In genomic region chr11:9385288-9385902, GRCh38 we compare ENCODE assay signal across 8 cellular contexts. TPM values are rescaled to one million over a fixed set of nuclear protein-coding genes. Genes with fewer than 3 reads are reported as not detected.
DNase-seq lines count a peak whose midpoint lies in the region; ATAC-seq and TF ChIP-seq lines count a peak whose summit lies in the region.

No MANE protein-coding gene starts in this region.

- H3K4me1 Mint-ChIP-seq in CD8-positive, alpha-beta T cell (ENCODE audit: low read depth), result peaks cover 36% of the 10 kb centered on the region
- H3K4me1 Mint-ChIP-seq in activated naive CD8-positive, alpha-beta T cell (ENCODE audit: low read depth), result peaks cover 40% of the 10 kb centered on the region

- H3K9ac ChIP-seq in MM.1S (ENCODE audit: low read length) (peak overlapping the region; percentile 96), skeletal muscle satellite cell (ENCODE audit: low read depth, low read length) (peak overlapping the region; percentile 98)

- no peaks in the 10 kb centered on the region for H3K9me3 Mint-ChIP-seq in CD8-positive, alpha-beta T cell
- no peaks in the 10 kb centered on the region for H3K9me3 Mint-ChIP-seq in activated naive CD8-positive, alpha-beta T cell (ENCODE audit: low read depth)

- H3K79me2 ChIP-seq in MM.1S (ENCODE audit: low read length), result peaks cover 60% of the 10 kb centered on the region
- H3K79me2 ChIP-seq in hepatocyte, result peaks cover 53% of the 10 kb centered on the region

- peak overlapping the region; percentile 79 for H3K4me3 ChIP-seq in CD8-positive, alpha-beta T cell (ENCODE audit: low read depth, low read length)
- peak overlapping the region; percentile 93 for H3K4me3 ChIP-seq in MM.1S (ENCODE audit: low read length)
- peak overlapping the region; percentile 65 for H3K4me3 ChIP-seq in hepatocyte
- H3K4me3 ChIP-seq in skeletal muscle satellite cell (ENCODE audit: low read length), result peak overlapping the region; percentile 83

- no peaks in the 10 kb centered on the region for H3K27me3 ChIP-seq in CD8-positive, alpha-beta T cell (ENCODE audit: insufficient read depth, low read length)
- H3K27me3 ChIP-seq in MM.1S (replicated peaks; ENCODE audit: insufficient read depth, low read length) (no peaks in the 10 kb centered on the region), hepatocyte (no peaks in the 10 kb centered on the region), skeletal muscle satellite cell (ENCODE audit: control insufficient read depth, insufficient read depth, low read length) (no peaks in the 10 kb centered on the region)

- CTCF ChIA-PET in CD8-positive, alpha-beta T cell (lab: Charles Lee), result interaction anchor here (1.0 to 1.8 kb wide), 7 partner anchors 12 to 220 kb away, joined by 3 to 8 read pairs (median 3); no protein-coding TSS in a partner anchor

- H2AFZ ChIP-seq in MM.1S (ENCODE audit: low read length), result no peak overlapping the region
- H2AFZ ChIP-seq in hepatocyte, result peak overlapping the region; percentile 49

- intact Hi-C loops in CD8-positive, alpha-beta T cell (cut with DNase I, micrococcal nuclease), result loop anchor here (2.0 to 10.0 kb wide), 2 partner anchors 219 to 471 kb away; partner anchors contain the start of gene AKIP1 (in 1 of the 2)

- no peaks in the 10 kb centered on the region for H3K27me3 Mint-ChIP-seq in CD8-positive, alpha-beta T cell (ENCODE audit: low read depth)
- H3K27me3 Mint-ChIP-seq in activated naive CD8-positive, alpha-beta T cell, result no peaks in the 10 kb centered on the region

- ATAC-seq in CD8-positive, alpha-beta T cell, result no peak
- ATAC-seq in GM21526 (IDR thresholded peaks at IDR 0.05; ENCODE audit: low FRiP score, unreplicated experiment), result peak; percentile 26

- peak overlapping the region; percentile 92 for H3K27ac Mint-ChIP-seq in CD8-positive, alpha-beta T cell
- peak overlapping the region; percentile 96 for H3K27ac Mint-ChIP-seq in activated naive CD8-positive, alpha-beta T cell

- H4K20me1 ChIP-seq in MM.1S (ENCODE audit: insufficient read depth, low read length) (peaks cover 42% of the 10 kb centered on the region), hepatocyte (ENCODE audit: insufficient read depth, poor library complexity, severe bottlenecking) (peaks cover 52% of the 10 kb centered on the region)

- H3K9me3 ChIP-seq in CD8-positive, alpha-beta T cell (ENCODE audit: low read length), result no peaks in the 10 kb centered on the region
- no peaks in the 10 kb centered on the region for H3K9me3 ChIP-seq in MM.1S (replicated peaks; ENCODE audit: insufficient read depth, low read length)
- H3K9me3 ChIP-seq in hepatocyte (ENCODE audit: low read depth), result no peaks in the 10 kb centered on the region
- no peaks in the 10 kb centered on the region for H3K9me3 ChIP-seq in skeletal muscle satellite cell (replicated peaks; ENCODE audit: low read length)

- 3% methylated on average over 11 of the region's 11 CpGs for WGBS in hepatocyte (ENCODE audit: low lambda C conversion rate, missing lambda C conversion rate)

- POLR2A ChIA-PET in CD8-positive, alpha-beta T cell (lab: Charles Lee), result interaction anchor here (0.8 to 3.0 kb wide), 8 partner anchors 13 to 76 kb away, joined by 3 to 34 read pairs (median 6); partner anchors contain the start of genes TMEM41B and ZNF143

- H3K4me2 ChIP-seq in MM.1S (ENCODE audit: low read depth, low read length) (peak overlapping the region; percentile 74), hepatocyte (peak overlapping the region; percentile 78), skeletal muscle satellite cell (ENCODE audit: low read length) (peak overlapping the region; percentile 88)

- peak overlapping the region; percentile 96 for H3K4me3 Mint-ChIP-seq in CD8-positive, alpha-beta T cell
- peak overlapping the region; percentile 91 for H3K4me3 Mint-ChIP-seq in activated naive CD8-positive, alpha-beta T cell

- H3K9me2 ChIP-seq in MM.1S (replicated peaks; ENCODE audit: insufficient read depth, low read length) (no peaks in the 10 kb centered on the region), hepatocyte (replicated peaks; ENCODE audit: insufficient read depth) (no peaks in the 10 kb centered on the region)

- H3K36me3 Mint-ChIP-seq in CD8-positive, alpha-beta T cell, result peaks cover 12% of the 10 kb centered on the region
- H3K36me3 Mint-ChIP-seq in activated naive CD8-positive, alpha-beta T cell, result peaks cover 2% of the 10 kb centered on the region

- peak overlapping the region; percentile 84 for H3K27ac ChIP-seq in CD8-positive, alpha-beta T cell (ENCODE audit: low read depth, low read length)
- H3K27ac ChIP-seq in MM.1S (ENCODE audit: low read length) (peak overlapping the region; percentile 78; the same call in 1 of the 2 replicates), hepatocyte (peak overlapping the region; percentile 92)

- DNase-seq in CD8-positive, alpha-beta T cell, result peak in 1 of 7 experiments; percentile 18
- DNase-seq in MM.1S (peak; percentile 17), hepatocyte (ENCODE audit: low spot score) (no peak), NCI-H187 treated with DMSO at 0.1 percent for 48 hours (lab: John Stamatoyannopoulos, UW) (no peak)
- no peak for DNase-seq in stimulated activated CD4-positive, alpha-beta T cell treated with anti-CD3 and anti-CD28 coated beads, Interleukin-12 subunit alpha, Interleukin-12 subunit beta, amount 100 ng/mL, for 4 hours

- no peaks in the 10 kb centered on the region for H3F3A ChIP-seq in MM.1S (ENCODE audit: insufficient read depth, low read length)

- no peak for TF ChIP-seq CTCF in CD8-positive, alpha-beta T cell (IDR thresholded peaks at IDR 0.05)
- TF ChIP-seq CTCF in MM.1S (IDR thresholded peaks at IDR 0.05; ENCODE audit: low read length) (no peak), hepatocyte (IDR thresholded peaks at IDR 0.05; ENCODE audit: poor library complexity) (no peak)

- peaks cover 12% of the 10 kb centered on the region for H3K4me1 ChIP-seq in CD8-positive, alpha-beta T cell (ENCODE audit: insufficient read depth, low read length)
- H3K4me1 ChIP-seq in MM.1S (ENCODE audit: low read length) (0 out of 2 replicates have a peak, but pooled peaks cover 9% of the 10 kb centered on the region), hepatocyte (ENCODE audit: insufficient read depth) (peaks cover 21% of the 10 kb centered on the region), skeletal muscle satellite cell (ENCODE audit: control insufficient read depth, insufficient read depth, low read length) (peaks cover 10% of the 10 kb centered on the region)

- no peaks in the 10 kb centered on the region for H3K36me3 ChIP-seq in CD8-positive, alpha-beta T cell (ENCODE audit: insufficient read depth, low read length)
- H3K36me3 ChIP-seq in MM.1S (replicated peaks; ENCODE audit: insufficient read depth, low read length) (peaks cover 7% of the 10 kb centered on the region; the same call in 1 of the 2 replicates), hepatocyte (replicated peaks; ENCODE audit: insufficient read depth, low read depth) (no peaks in the 10 kb centered on the region), skeletal muscle satellite cell (ENCODE audit: insufficient read depth, low read length) (peaks cover 9% of the 10 kb centered on the region)

RNA-seq across cellular contexts. Expression of gene IPO7, which starts 0.9 kb away (rescaled TPM):
- total RNA-seq in CD8-positive, alpha-beta T cell, result 10 to 100 TPM; 52.4 to 53.4 TPM
- total RNA-seq in hepatocyte, result 92.7 and 115 TPM in 2 replicates
- 5.3 and 6.4 TPM in 2 replicates for polyA plus RNA-seq in hepatocyte
- 118 and 121 TPM in 2 replicates for total RNA-seq in skeletal muscle satellite cell (2012; rRNA removed)
